1 cellular context compared by ENCODE assay signal in the genomic region with DNA sequence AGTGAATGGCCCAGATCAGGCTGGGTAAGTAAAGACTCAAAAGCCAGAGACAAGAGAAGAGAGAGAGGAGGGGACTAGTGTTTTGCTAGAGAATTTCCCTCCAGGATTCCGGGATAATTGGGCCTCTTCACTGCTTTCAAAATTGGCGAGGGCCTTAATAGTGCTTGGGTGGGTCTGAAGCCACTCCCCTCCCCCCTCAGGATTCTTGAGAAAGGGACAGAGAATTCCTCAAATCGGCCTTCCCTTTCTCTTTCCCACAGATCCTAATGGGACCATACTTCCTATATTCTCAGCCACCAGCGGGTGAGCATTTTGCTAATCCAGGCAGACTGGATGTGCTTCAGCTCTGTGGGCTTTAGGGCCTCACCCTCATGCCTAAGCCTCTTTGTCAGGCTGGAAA.
TF ChIP-seq lines count a peak whose summit lies in the region.

No MANE protein-coding gene starts in this region.

TF ChIP-seq in HCT116, 20 proteins besides CTCF, POLR2A, EP300 and RAD21:
- no peak for TF ChIP-seq SRF (IDR thresholded peaks at IDR 0.05; ENCODE audit: low read depth)
- peak; percentile 29; the same call in 1 of the 2 replicates for TF ChIP-seq POLR2AphosphoS5 (IDR thresholded peaks at IDR 0.05; ENCODE audit: low read depth, low read length)
